Comparison of ENCODE assay signal across 8 cellular contexts in the genomic region with DNA sequence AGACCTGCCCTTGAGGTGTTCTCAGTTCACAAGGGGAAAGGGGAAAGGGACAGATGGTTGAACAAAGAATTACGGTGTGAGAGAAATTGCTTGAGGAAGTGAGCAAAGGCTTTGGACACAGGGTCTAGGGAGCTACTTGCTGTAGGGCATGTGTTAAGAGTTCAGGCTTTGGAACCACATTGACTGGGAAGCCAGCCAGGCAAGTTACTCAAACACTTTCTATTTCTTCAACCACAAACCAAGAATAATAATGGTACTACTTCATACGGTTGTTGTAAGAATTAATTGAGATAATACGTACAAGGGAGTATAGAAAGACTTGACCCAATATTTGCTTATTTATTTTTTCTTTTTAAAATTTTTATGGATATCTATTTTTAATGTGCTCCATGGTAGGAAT. TPM values are rescaled to one million over a fixed set of nuclear protein-coding genes. Genes with fewer than 3 reads are reported as not detected.
A peak's percentile ranks its signal among the peaks of the same experiment; 100 is the strongest.
DNase-seq lines count a peak whose midpoint lies in the region; ATAC-seq and TF ChIP-seq lines count a peak whose summit lies in the region.

No MANE protein-coding gene starts in this region.

- peaks cover 42 to 47% of the 10 kb centered on the region in 2 donors for H3K27me3 Mint-ChIP-seq in effector memory CD8-positive, alpha-beta T cell
- peaks cover 4% of the 10 kb centered on the region for H3K27me3 Mint-ChIP-seq in endothelial cell (ENCODE audit: unreplicated experiment)

- no peaks in the 10 kb centered on the region for H3K9me3 Mint-ChIP-seq in effector memory CD8-positive, alpha-beta T cell
- no peaks in the 10 kb centered on the region for H3K9me3 Mint-ChIP-seq in endothelial cell (ENCODE audit: unreplicated experiment)

- H3K4me1 Mint-ChIP-seq in effector memory CD8-positive, alpha-beta T cell (ENCODE audit: low read depth in 2 of 2): no peaks in the 10 kb centered on the region
- H3K4me1 Mint-ChIP-seq in endothelial cell (ENCODE audit: unreplicated experiment): peaks cover 20% of the 10 kb centered on the region

- H2BK15ac ChIP-seq in mesendoderm (replicated peaks; ENCODE audit: low read depth): no peak overlapping the region

- H3K18ac ChIP-seq in mesendoderm (ENCODE audit: low read length): no peak overlapping the region

- DNase-seq in DMS 273 treated with DMSO at 0.1 percent for 48 hours (lab: John Stamatoyannopoulos, UW) (peak; percentile 93), HS-27A (ENCODE audit: low read depth) (peak; percentile 85), astrocyte of the hippocampus (ENCODE audit: low read depth, low spot score) (peak; percentile 97), mesendoderm (no peak), endothelial cell (ENCODE audit: low spot score) (no peak)
- no peak for DNase-seq in effector memory CD8-positive, alpha-beta T cell
- no peak for DNase-seq in stimulated activated CD4-positive, alpha-beta T cell treated with anti-CD3 and anti-CD28 coated beads, Interleukin-4, amount 100 ng/mL, for 1 hour

- H3K56ac ChIP-seq in mesendoderm (ENCODE audit: low read length): peak overlapping the region; percentile 17

- WGBS in mesendoderm (ENCODE audit: extremely low coverage, insufficient coverage, low lambda C conversion rate): no CpG with 5 or more reads among the region's 3 CpGs

- H3K23ac ChIP-seq in mesendoderm (ENCODE audit: low read length): no peak overlapping the region

- H3K4me3 ChIP-seq in mesendoderm (ENCODE audit: low read length): no peak overlapping the region

- no peak overlapping the region for H3K27ac Mint-ChIP-seq in effector memory CD8-positive, alpha-beta T cell
- no peak overlapping the region for H3K27ac Mint-ChIP-seq in endothelial cell (ENCODE audit: unreplicated experiment)

- no peak overlapping the region for H3K27ac ChIP-seq in mesendoderm (ENCODE audit: low read depth, low read length)

- no peak overlapping the region for H4K5ac ChIP-seq in mesendoderm (ENCODE audit: low read length)

- no peaks in the 10 kb centered on the region for H3K36me3 ChIP-seq in mesendoderm (ENCODE audit: control insufficient read depth, insufficient read depth, low read length)

- no peak for TF ChIP-seq CTCF in endothelial cell (IDR thresholded peaks at IDR 0.05; ENCODE audit: unreplicated experiment)

- H2BK120ac ChIP-seq in mesendoderm (ENCODE audit: low read depth, low read length): no peak overlapping the region

- H3K79me2 ChIP-seq in mesendoderm (ENCODE audit: control insufficient read depth, insufficient read depth, low read length): peaks cover 13% of the 10 kb centered on the region

- H2AK5ac ChIP-seq in mesendoderm (ENCODE audit: low read length): no peak overlapping the region

- no peaks in the 10 kb centered on the region for H3K79me1 ChIP-seq in mesendoderm (ENCODE audit: low read length)

- no peaks in the 10 kb centered on the region for H3K27me3 ChIP-seq in mesendoderm (ENCODE audit: insufficient read depth, low read length, poor library complexity)

- peaks cover 4% of the 10 kb centered on the region for H3K4me1 ChIP-seq in mesendoderm (ENCODE audit: control insufficient read depth, low read depth, low read length)

- H3K9ac ChIP-seq in mesendoderm (ENCODE audit: low read length): no peak overlapping the region

- H3K4me3 Mint-ChIP-seq in effector memory CD8-positive, alpha-beta T cell: no peak overlapping the region
- no peak overlapping the region for H3K4me3 Mint-ChIP-seq in endothelial cell (ENCODE audit: unreplicated experiment)

- H3K4ac ChIP-seq in mesendoderm (ENCODE audit: low read depth, low read length): no peak overlapping the region

- H2BK5ac ChIP-seq in mesendoderm (ENCODE audit: low read length): no peak overlapping the region

- H4K8ac ChIP-seq in mesendoderm (ENCODE audit: low read depth, low read length): no peak overlapping the region

- ATAC-seq in GM21576 (IDR thresholded peaks at IDR 0.05; ENCODE audit: unreplicated experiment): peak; percentile 85
- ATAC-seq in effector memory CD8-positive, alpha-beta T cell (replicated peaks): no peak

- H3K4me2 ChIP-seq in mesendoderm (ENCODE audit: low read length): no peak overlapping the region

- no peaks in the 10 kb centered on the region for H3K36me3 Mint-ChIP-seq in effector memory CD8-positive, alpha-beta T cell (ENCODE audit: insufficient read depth)
- no peaks in the 10 kb centered on the region for H3K36me3 Mint-ChIP-seq in endothelial cell (ENCODE audit: low read depth, unreplicated experiment)

RNA-seq across cellular contexts. Expression of a gene that starts 26.6 kb away (rescaled TPM):
- polyA plus RNA-seq in mesendoderm (2013, experiment 1 of 2): 73.7 TPM
- polyA plus RNA-seq in mesendoderm (2013, experiment 2 of 2): 75.7 TPM
- 39.7 TPM for total RNA-seq in endothelial cell (ENCODE audit: unreplicated experiment)

Comparison
In these comparisons a context has a peak if more than half of its experiments do, and no peak if none do; other contexts are left out.
1. DNase-seq: peak in DMS 273 treated with DMSO at 0.1 percent for 48 hours (single experiment), HS-27A (single experiment) and astrocyte of the hippocampus (single experiment); none in mesendoderm (single experiment), effector memory CD8-positive, alpha-beta T cell (0 of 3), stimulated activated CD4-positive, alpha-beta T cell treated with anti-CD3 and anti-CD28 coated beads, Interleukin-4, amount 100 ng/mL, for 1 hour (single experiment) and endothelial cell (single experiment).